ENCODE assay signal across 10 cellular contexts in the genomic region with DNA sequence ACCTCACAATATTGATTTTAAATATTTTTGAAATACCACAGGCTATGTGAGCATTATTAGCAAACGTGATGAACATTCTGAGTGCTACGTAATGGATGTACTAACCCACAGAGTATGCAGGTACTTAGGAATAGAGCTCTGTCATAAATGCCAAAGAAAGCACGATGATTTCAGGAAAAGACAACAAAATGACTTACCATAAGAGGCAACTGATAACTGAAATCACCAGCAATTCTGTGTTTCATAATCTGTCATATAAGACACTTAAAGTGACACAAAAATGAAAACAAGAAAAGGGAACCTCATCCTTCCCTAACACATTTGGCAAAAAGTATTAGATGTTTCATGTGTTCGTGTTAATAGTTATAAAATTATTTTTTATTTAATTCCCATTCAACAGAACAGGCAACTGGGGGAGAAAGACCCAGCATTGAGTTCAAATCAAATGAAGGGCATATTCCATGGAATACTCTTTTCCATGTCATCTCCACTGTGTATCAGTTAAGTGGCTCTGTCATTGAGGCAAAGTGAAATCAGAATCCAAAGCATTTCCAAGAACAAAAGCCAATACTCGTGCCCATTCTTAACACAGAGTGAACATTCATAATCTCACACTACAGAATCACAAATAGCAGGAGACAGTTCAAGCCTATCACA.
"Had no signal": no experiment of that assay in that cellular context is flagged by ENCODE, and none has a peak within 500 bp of the region (broad histone marks: within the 10 kb centered on the region; RNA-seq: fewer than 3 reads in every experiment).

No MANE protein-coding gene starts in this region.

- H2AFZ ChIP-seq: GM23248, GM23338 had no signal

- H3K9ac ChIP-seq: GM23248 had no signal

- H3K27ac ChIP-seq: GM23248 had no signal

- DNase-seq: GM23248, GOT3, H7, H9, HFFc6 had no signal

- H3K4me2 ChIP-seq: GM23338 had no signal

- H3K36me3 ChIP-seq: HAP-1 had no signal

- FAIRE-seq: H1, H54 had no signal

- H3K9me3 ChIP-seq: HAP-1 had no signal

- ATAC-seq: GM23338, HCT116 had no signal

- H3K4me3 ChIP-seq: GM23248, GM23338, HAP-1 had no signal

- H3K27ac Mint-ChIP-seq: GM23338, H9, HFFc6 had no signal

- H3K4me3 Mint-ChIP-seq: GM23338, H9, HFFc6 had no signal

- H3K4me1 ChIP-seq: HAP-1 had no signal
